In the genomic region with DNA sequence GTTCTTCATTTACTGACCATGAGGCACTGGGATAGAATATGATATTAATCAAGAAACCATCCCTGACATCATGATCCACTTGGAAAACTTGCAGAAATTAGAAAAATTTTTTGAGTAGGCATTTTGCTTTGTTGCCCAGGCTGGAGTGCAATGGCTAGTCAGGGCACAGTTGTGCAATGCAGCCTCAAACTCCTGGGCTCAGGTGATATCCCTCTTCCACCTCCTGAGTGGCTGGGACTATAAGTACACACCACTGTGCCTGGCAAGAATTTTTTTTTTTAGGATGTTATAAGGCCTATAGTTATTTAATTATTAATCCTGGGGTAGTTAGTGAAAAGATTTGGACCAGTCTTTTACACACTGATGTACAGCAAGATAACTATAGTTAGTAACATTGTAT, we compare ENCODE assay signal across 39 cellular contexts.
"Had no signal": no experiment of that assay in that cellular context is flagged by ENCODE, and none has a peak within 500 bp of the region (broad histone marks: within the 10 kb centered on the region; RNA-seq: fewer than 3 reads in every experiment).

No MANE protein-coding gene starts in this region.

- H3K4me3 Mint-ChIP-seq: activated naive CD4-positive, alpha-beta T cell treated with anti-CD3 and anti-CD28 coated beads for 36 hours; activated naive CD4-positive, alpha-beta T cell treated with anti-CD3 and anti-CD28 coated beads, Interleukin-2, amount 10 ng/mL, durations not matched to agents 7 days and 5 days; activated naive CD4-positive, alpha-beta T cell treated with anti-CD3 and anti-CD28 coated beads, Interleukin-2, amount 50 U/mL, for 24 hours; activated naive CD8-positive, alpha-beta T cell; activated naive CD8-positive, alpha-beta T cell treated with anti-CD3 and anti-CD28 coated beads for 36 hours; activated naive CD8-positive, alpha-beta T cell treated with anti-CD3 and anti-CD28 coated beads, Interleukin-2, amount 10 ng/mL, durations not matched to agents 7 days and 5 days; activated naive CD8-positive, alpha-beta T cell treated with anti-CD3 and anti-CD28 coated beads, Interleukin-2, amount 50 U/mL, for 24 hours; activated T-cell treated with anti-CD3 and anti-CD28 coated beads, Interleukin-2, amount 50 U/mL, for 24 hours; activated T-cell treated with anti-CD3 and anti-CD28 coated beads, Interleukin-2, amount 50 U/mL, for 4 hours; activated T-cell treated with anti-CD3 and anti-CD28 coated beads, Interleukin-2, amount 50 U/mL, for 72 hours; activated T-helper 1 cell treated with anti-CD3 and anti-CD28 coated beads, Interleukin-12 subunit alpha, Interleukin-12 subunit beta, Interleukin-2, Interleukin-4 antibody, amounts not matched to agents 30 ng/mL and 10 ng/mL and 1 ng/mL, durations not matched to agents 14 hours and 24 hours and 36 hours; activated T-helper 17 cell treated with anti-CD3 and anti-CD28 coated beads, Interleukin-2, amount 50 U/mL, for 72 hours; brain; central memory CD8-positive, alpha-beta T cell had no signal

- H3K4me1 ChIP-seq: adrenal gland, ascending aorta, breast epithelium had no signal

- H3K36me3 Mint-ChIP-seq: activated naive CD4-positive, alpha-beta T cell treated with anti-CD3 and anti-CD28 coated beads, Interleukin-2, amount 10 ng/mL, durations not matched to agents 7 days and 5 days; activated naive CD4-positive, alpha-beta T cell treated with anti-CD3 and anti-CD28 coated beads, Interleukin-2, amount 50 U/mL, for 24 hours; activated naive CD8-positive, alpha-beta T cell; activated naive CD8-positive, alpha-beta T cell treated with anti-CD3 and anti-CD28 coated beads for 36 hours; activated naive CD8-positive, alpha-beta T cell treated with anti-CD3 and anti-CD28 coated beads, Interleukin-2, amount 10 ng/mL, durations not matched to agents 7 days and 5 days had no signal

- DNase-seq: activated effector memory CD4-positive, alpha-beta T cell treated with anti-CD3 and anti-CD28 coated beads, Interleukin-2, amount 50 U/mL, for 16 hours; activated effector memory CD4-positive, alpha-beta T cell treated with Interleukin-2 at 50 U/mL for 16 hours; activated gamma-delta T cell; activated gamma-delta T cell treated with Interleukin-2 at 50 U/mL for 16 hours; activated naive CD4-positive, alpha-beta T cell; activated naive CD4-positive, alpha-beta T cell treated with anti-CD3 and anti-CD28 coated beads for 36 hours; activated naive CD4-positive, alpha-beta T cell treated with anti-CD3 and anti-CD28 coated beads, Interleukin-2, amount 10 ng/mL, durations not matched to agents 7 days and 5 days; activated naive CD4-positive, alpha-beta T cell treated with anti-CD3 and anti-CD28 coated beads, Interleukin-2, amount 50 U/mL, for 16 hours; activated naive CD4-positive, alpha-beta T cell treated with Interleukin-2 at 50 U/mL for 16 hours; activated naive CD8-positive, alpha-beta T cell treated with anti-CD3 and anti-CD28 coated beads for 36 hours; activated naive CD8-positive, alpha-beta T cell treated with anti-CD3 and anti-CD28 coated beads, Interleukin-2, amount 10 ng/mL, durations not matched to agents 7 days and 5 days; activated naive CD8-positive, alpha-beta T cell treated with anti-CD3 and anti-CD28 coated beads, Interleukin-2, amount 50 U/mL, for 24 hours; activated T-cell treated with anti-CD3 and anti-CD28 coated beads for 4 hours; activated T-cell treated with anti-CD3 and anti-CD28 coated beads, Interleukin-2, amount 50 U/mL, for 1 hour; activated T-cell treated with anti-CD3 and anti-CD28 coated beads, Interleukin-2, amount 50 U/mL, for 24 hours; activated T-cell treated with anti-CD3 and anti-CD28 coated beads, Interleukin-2, amount 50 U/mL, for 4 hours; activated T-cell treated with anti-CD3 and anti-CD28 coated beads, Interleukin-2, amount 50 U/mL, for 48 hours; activated T-cell treated with anti-CD3 and anti-CD28 coated beads, Interleukin-2, amount 50 U/mL, for 72 hours; adrenal gland; amniotic stem cell; amygdala; anterior cingulate cortex; aorta; body of pancreas; brain microvascular endothelial cell; caudate nucleus; central memory CD4-positive, alpha-beta T cell; cerebellar nuclear complex had no signal

- ATAC-seq: activated naive CD4-positive, alpha-beta T cell treated with anti-CD3 and anti-CD28 coated beads, Interleukin-2, amount 50 U/mL, for 72 hours; activated naive CD8-positive, alpha-beta T cell treated with anti-CD3 and anti-CD28 coated beads, Interleukin-2, amount 50 U/mL, for 24 hours; activated T-cell treated with anti-CD3 and anti-CD28 coated beads, Interleukin-2, amount 50 U/mL, for 4 hours; activated T-cell treated with anti-CD3 and anti-CD28 coated beads, Interleukin-2, amount 50 U/mL, for 72 hours; activated T-helper 17 cell treated with anti-CD3 and anti-CD28 coated beads, Interleukin-2, amount 50 U/mL, for 72 hours; body of pancreas had no signal

- H3K27me3 ChIP-seq: adrenal gland, ascending aorta, body of pancreas, brain microvascular endothelial cell, breast epithelium, cardiac muscle cell had no signal

- H3K27ac ChIP-seq: adrenal gland, ascending aorta, body of pancreas, brain microvascular endothelial cell, breast epithelium, cardiac muscle cell had no signal

- H3K27me3 Mint-ChIP-seq: activated naive CD4-positive, alpha-beta T cell treated with anti-CD3 and anti-CD28 coated beads, Interleukin-2, amount 10 ng/mL, durations not matched to agents 7 days and 5 days; activated naive CD4-positive, alpha-beta T cell treated with anti-CD3 and anti-CD28 coated beads, Interleukin-2, amount 50 U/mL, for 24 hours; activated naive CD8-positive, alpha-beta T cell; activated naive CD8-positive, alpha-beta T cell treated with anti-CD3 and anti-CD28 coated beads for 36 hours; activated naive CD8-positive, alpha-beta T cell treated with anti-CD3 and anti-CD28 coated beads, Interleukin-2, amount 10 ng/mL, durations not matched to agents 7 days and 5 days; activated naive CD8-positive, alpha-beta T cell treated with anti-CD3 and anti-CD28 coated beads, Interleukin-2, amount 50 U/mL, for 24 hours; activated T-cell treated with anti-CD3 and anti-CD28 coated beads, Interleukin-2, amount 50 U/mL, for 24 hours; activated T-helper 17 cell treated with anti-CD3 and anti-CD28 coated beads, Interleukin-2, amount 50 U/mL, for 72 hours; brain; central memory CD8-positive, alpha-beta T cell had no signal

- H3K4me3 ChIP-seq: adrenal gland, ascending aorta, body of pancreas, breast epithelium, cardiac muscle cell had no signal

- H3K4me1 Mint-ChIP-seq: activated naive CD4-positive, alpha-beta T cell treated with anti-CD3 and anti-CD28 coated beads, Interleukin-2, amount 10 ng/mL, durations not matched to agents 7 days and 5 days; activated naive CD4-positive, alpha-beta T cell treated with anti-CD3 and anti-CD28 coated beads, Interleukin-2, amount 50 U/mL, for 24 hours; activated naive CD8-positive, alpha-beta T cell treated with anti-CD3 and anti-CD28 coated beads for 36 hours; activated naive CD8-positive, alpha-beta T cell treated with anti-CD3 and anti-CD28 coated beads, Interleukin-2, amount 10 ng/mL, durations not matched to agents 7 days and 5 days; activated naive CD8-positive, alpha-beta T cell treated with anti-CD3 and anti-CD28 coated beads, Interleukin-2, amount 50 U/mL, for 24 hours; activated T-helper 17 cell treated with anti-CD3 and anti-CD28 coated beads, Interleukin-2, amount 50 U/mL, for 72 hours; central memory CD8-positive, alpha-beta T cell had no signal

- H3K36me3 ChIP-seq: adrenal gland, ascending aorta, brain microvascular endothelial cell, breast epithelium, cardiac muscle cell had no signal

- H3K9me3 Mint-ChIP-seq: activated T-helper 1 cell treated with anti-CD3 and anti-CD28 coated beads, Interleukin-12 subunit alpha, Interleukin-12 subunit beta, Interleukin-2, Interleukin-4 antibody, amounts not matched to agents 30 ng/mL and 10 ng/mL and 1 ng/mL, durations not matched to agents 14 hours and 24 hours and 36 hours; activated T-helper 2 cell treated with anti-CD3 and anti-CD28 coated beads, Interferon-gamma antibody, Interleukin-2, Interleukin-4, amounts not matched to agents 10 μg/mL and 5 μg/mL and 100 μg/mL, durations not matched to agents 14 hours and 24 hours and 36 hours had no signal

- H3K9me3 ChIP-seq: adrenal gland, ascending aorta, body of pancreas had no signal

- H3K27ac Mint-ChIP-seq: activated naive CD4-positive, alpha-beta T cell treated with anti-CD3 and anti-CD28 coated beads for 36 hours; activated naive CD4-positive, alpha-beta T cell treated with anti-CD3 and anti-CD28 coated beads, Interleukin-2, amount 10 ng/mL, durations not matched to agents 7 days and 5 days; activated naive CD4-positive, alpha-beta T cell treated with anti-CD3 and anti-CD28 coated beads, Interleukin-2, amount 50 U/mL, for 24 hours; activated naive CD4-positive, alpha-beta T cell treated with anti-CD3 and anti-CD28 coated beads, Interleukin-2, amount 50 U/mL, for 72 hours; activated naive CD8-positive, alpha-beta T cell; activated naive CD8-positive, alpha-beta T cell treated with anti-CD3 and anti-CD28 coated beads for 36 hours; activated naive CD8-positive, alpha-beta T cell treated with anti-CD3 and anti-CD28 coated beads, Interleukin-2, amount 10 ng/mL, durations not matched to agents 7 days and 5 days; activated naive CD8-positive, alpha-beta T cell treated with anti-CD3 and anti-CD28 coated beads, Interleukin-2, amount 50 U/mL, for 24 hours; activated T-cell treated with anti-CD3 and anti-CD28 coated beads, Interleukin-2, amount 50 U/mL, for 24 hours; activated T-cell treated with anti-CD3 and anti-CD28 coated beads, Interleukin-2, amount 50 U/mL, for 72 hours; activated T-helper 1 cell treated with anti-CD3 and anti-CD28 coated beads, Interleukin-12 subunit alpha, Interleukin-12 subunit beta, Interleukin-2, Interleukin-4 antibody, amounts not matched to agents 30 ng/mL and 10 ng/mL and 1 ng/mL, durations not matched to agents 14 hours and 24 hours and 36 hours; activated T-helper 17 cell treated with anti-CD3 and anti-CD28 coated beads, Interleukin-2, amount 50 U/mL, for 72 hours; activated T-helper 2 cell treated with anti-CD3 and anti-CD28 coated beads, Interferon-gamma antibody, Interleukin-2, Interleukin-4, amounts not matched to agents 10 μg/mL and 5 μg/mL and 100 μg/mL, durations not matched to agents 14 hours and 24 hours and 36 hours; brain had no signal
